Comparison of ENCODE assay signal across 1 cellular context in the genomic region with DNA sequence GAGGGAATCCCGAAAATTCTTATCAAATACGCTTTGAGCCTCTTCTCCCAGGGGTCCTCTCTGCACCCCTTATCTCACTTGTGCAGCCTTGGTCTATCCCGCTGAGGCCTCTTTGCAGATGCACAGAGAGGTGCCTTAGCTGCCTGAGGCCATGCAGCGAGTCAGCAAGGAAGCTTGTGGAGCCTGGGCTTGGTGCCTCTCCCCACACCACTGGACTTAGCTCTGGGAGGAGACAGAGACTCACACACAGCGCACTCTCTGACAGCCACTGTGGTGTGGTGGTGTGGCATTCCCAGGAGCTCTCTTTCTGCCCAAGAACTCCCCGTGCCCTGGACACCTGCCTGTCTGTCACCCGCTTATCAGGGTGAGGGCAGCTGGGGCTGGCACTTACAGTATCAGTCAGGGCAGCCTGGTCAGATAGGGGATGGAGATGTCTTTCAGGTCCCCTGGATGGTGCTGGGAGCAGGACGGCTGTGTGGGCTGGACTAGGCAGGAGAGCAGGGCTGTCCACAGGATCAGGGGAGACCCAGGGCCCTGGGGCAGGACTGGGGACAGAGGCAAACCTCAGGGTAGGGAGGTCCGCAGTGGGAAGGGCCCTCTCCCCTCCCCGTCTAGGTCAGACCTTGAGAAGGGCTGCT.
TF ChIP-seq lines count a peak whose summit lies in the region.

No MANE protein-coding gene starts in this region.

TF ChIP-seq in WTC11, 78 proteins besides CTCF, POLR2A, EP300 and RAD21 (continued from another document):
- TF ChIP-seq, protein P1, sequence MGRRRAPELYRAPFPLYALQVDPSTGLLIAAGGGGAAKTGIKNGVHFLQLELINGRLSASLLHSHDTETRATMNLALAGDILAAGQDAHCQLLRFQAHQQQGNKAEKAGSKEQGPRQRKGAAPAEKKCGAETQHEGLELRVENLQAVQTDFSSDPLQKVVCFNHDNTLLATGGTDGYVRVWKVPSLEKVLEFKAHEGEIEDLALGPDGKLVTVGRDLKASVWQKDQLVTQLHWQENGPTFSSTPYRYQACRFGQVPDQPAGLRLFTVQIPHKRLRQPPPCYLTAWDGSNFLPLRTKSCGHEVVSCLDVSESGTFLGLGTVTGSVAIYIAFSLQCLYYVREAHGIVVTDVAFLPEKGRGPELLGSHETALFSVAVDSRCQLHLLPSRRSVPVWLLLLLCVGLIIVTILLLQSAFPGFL (CRISPR knock-in tag; IDR thresholded peaks at IDR 0.05; ENCODE audit: borderline replicate concordance): no peak
- TF ChIP-seq MXD4 (CRISPR knock-in tag; IDR thresholded peaks at IDR 0.05; ENCODE audit: borderline replicate concordance) (no peak), TEAD4 (CRISPR knock-in tag; IDR thresholded peaks at IDR 0.05) (no peak)
- TF ChIP-seq, protein P2, sequence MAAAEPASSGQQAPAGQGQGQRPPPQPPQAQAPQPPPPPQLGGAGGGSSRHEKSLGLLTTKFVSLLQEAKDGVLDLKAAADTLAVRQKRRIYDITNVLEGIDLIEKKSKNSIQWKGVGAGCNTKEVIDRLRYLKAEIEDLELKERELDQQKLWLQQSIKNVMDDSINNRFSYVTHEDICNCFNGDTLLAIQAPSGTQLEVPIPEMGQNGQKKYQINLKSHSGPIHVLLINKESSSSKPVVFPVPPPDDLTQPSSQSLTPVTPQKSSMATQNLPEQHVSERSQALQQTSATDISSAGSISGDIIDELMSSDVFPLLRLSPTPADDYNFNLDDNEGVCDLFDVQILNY (CRISPR knock-in tag; IDR thresholded peaks at IDR 0.05): no peak
- TF ChIP-seq, protein P3, sequence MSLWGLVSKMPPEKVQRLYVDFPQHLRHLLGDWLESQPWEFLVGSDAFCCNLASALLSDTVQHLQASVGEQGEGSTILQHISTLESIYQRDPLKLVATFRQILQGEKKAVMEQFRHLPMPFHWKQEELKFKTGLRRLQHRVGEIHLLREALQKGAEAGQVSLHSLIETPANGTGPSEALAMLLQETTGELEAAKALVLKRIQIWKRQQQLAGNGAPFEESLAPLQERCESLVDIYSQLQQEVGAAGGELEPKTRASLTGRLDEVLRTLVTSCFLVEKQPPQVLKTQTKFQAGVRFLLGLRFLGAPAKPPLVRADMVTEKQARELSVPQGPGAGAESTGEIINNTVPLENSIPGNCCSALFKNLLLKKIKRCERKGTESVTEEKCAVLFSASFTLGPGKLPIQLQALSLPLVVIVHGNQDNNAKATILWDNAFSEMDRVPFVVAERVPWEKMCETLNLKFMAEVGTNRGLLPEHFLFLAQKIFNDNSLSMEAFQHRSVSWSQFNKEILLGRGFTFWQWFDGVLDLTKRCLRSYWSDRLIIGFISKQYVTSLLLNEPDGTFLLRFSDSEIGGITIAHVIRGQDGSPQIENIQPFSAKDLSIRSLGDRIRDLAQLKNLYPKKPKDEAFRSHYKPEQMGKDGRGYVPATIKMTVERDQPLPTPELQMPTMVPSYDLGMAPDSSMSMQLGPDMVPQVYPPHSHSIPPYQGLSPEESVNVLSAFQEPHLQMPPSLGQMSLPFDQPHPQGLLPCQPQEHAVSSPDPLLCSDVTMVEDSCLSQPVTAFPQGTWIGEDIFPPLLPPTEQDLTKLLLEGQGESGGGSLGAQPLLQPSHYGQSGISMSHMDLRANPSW (CRISPR knock-in tag; conservative IDR thresholded peaks at IDR 0.05; ENCODE audit: low read depth): no peak
TF ChIP-seq in WTC11: peak in this region for 0.
